Comparison of ENCODE assay signal across 1 cellular context in genomic region chr4:109574443-109574850, GRCh38.
TF ChIP-seq lines count a peak whose summit lies in the region.

No MANE protein-coding gene starts in this region.

TF ChIP-seq in HEK293, 187 proteins besides CTCF, POLR2A, EP300 and RAD21 (continued from another document):
- TF ChIP-seq ZNF513 (tag by site-specific recombination; IDR thresholded peaks at IDR 0.05) = no peak
